ENCODE assay signal across 11 cellular contexts in genomic region chr7:128860158-128861073, GRCh38. TPM values are rescaled to one million over a fixed set of nuclear protein-coding genes. Genes with fewer than 3 reads are reported as not detected.
DNase-seq lines count a peak whose midpoint lies in the region; FAIRE-seq and TF ChIP-seq lines count a peak whose summit lies in the region.
"Had no signal": no experiment of that assay in that cellular context is flagged by ENCODE, and none has a peak within 500 bp of the region (broad histone marks: within the 10 kb centered on the region; RNA-seq: fewer than 3 reads in every experiment).

No MANE protein-coding gene starts in this region.

- no peaks in the 10 kb centered on the region for H3K9me3 ChIP-seq in Loucy (ENCODE audit: insufficient read depth, low read depth, low read length)

- H3K36me3 ChIP-seq in Loucy (ENCODE audit: insufficient read depth, low read length): no peaks in the 10 kb centered on the region

- peaks cover 23% of the 10 kb centered on the region for H3K79me2 ChIP-seq in Loucy (ENCODE audit: insufficient read depth, low read length)

- no peaks in the 10 kb centered on the region for H4K20me1 ChIP-seq in Loucy (ENCODE audit: insufficient read depth, low read length, poor library complexity, severe bottlenecking)

- peak overlapping the region; percentile 5 for H3K4me3 Mint-ChIP-seq in neural crest cell
- H3K4me3 Mint-ChIP-seq: T-cell had no signal

- TF ChIP-seq CTCF in Loucy (conservative IDR thresholded peaks at IDR 0.05; ENCODE audit: low read length): peak; percentile 51
- no peak for TF ChIP-seq CTCF in coronary artery (IDR thresholded peaks at IDR 0.05)
- no peak for TF ChIP-seq CTCF in neural crest cell (conservative IDR thresholded peaks at IDR 0.05)

- peak overlapping the region; percentile 28 for H3K9ac ChIP-seq in Loucy (ENCODE audit: low read depth, low read length, poor library complexity, severe bottlenecking)

- no peak overlapping the region for H3K27ac Mint-ChIP-seq in neural crest cell (ENCODE audit: unreplicated experiment)
- H3K27ac Mint-ChIP-seq: T-cell had no signal

- no peak overlapping the region for H2AFZ ChIP-seq in Loucy (ENCODE audit: low read length)

- no peaks in the 10 kb centered on the region for H3K9me3 Mint-ChIP-seq in neural crest cell
- H3K9me3 Mint-ChIP-seq: T-cell had no signal

- no peaks in the 10 kb centered on the region for H3K9me2 ChIP-seq in Loucy (replicated peaks; ENCODE audit: low read depth, low read length)

- no peaks in the 10 kb centered on the region for H3F3A ChIP-seq in Loucy (ENCODE audit: low read depth)

- peaks cover 19% of the 10 kb centered on the region for H3K4me1 Mint-ChIP-seq in neural crest cell

- TF ChIP-seq POLR2A in GM12892 (IDR thresholded peaks at IDR 0.05; ENCODE audit: low read depth, low read length): no peak

- peaks cover 2% of the 10 kb centered on the region for H3K36me3 Mint-ChIP-seq in neural crest cell (ENCODE audit: low read depth)

- peak; percentile 62 for DNase-seq in EH (ENCODE audit: low read depth)
- no peak for DNase-seq in coronary artery (ENCODE audit: low spot score)
- no peak for DNase-seq in neural crest cell (ENCODE audit: low read depth, low spot score)
- DNase-seq in mucosa of gallbladder (ENCODE audit: low spot score): no peak
- no peak for DNase-seq in T-helper 1 cell
- DNase-seq in anterior cingulate cortex (lab: John Stamatoyannopoulos, UW): no peak
- no peak for DNase-seq in GM12892 (ENCODE audit: insufficient read length)
- DNase-seq: T-cell had no signal

- no peaks in the 10 kb centered on the region for H3K27me3 ChIP-seq in Loucy (ENCODE audit: insufficient read depth, low read length, poor library complexity, severe bottlenecking)

- H3K4me2 ChIP-seq in Loucy (ENCODE audit: low read depth, low read length, poor library complexity, severe bottlenecking): no peak overlapping the region

- FAIRE-seq in GM12892 (lab: Jason Lieb, UNC): no peak

- peak overlapping the region; percentile 77 to 86 for H3K27ac ChIP-seq in coronary artery

- H3K4me3 ChIP-seq in Loucy (ENCODE audit: low read length, poor library complexity, severe bottlenecking): no peak overlapping the region
- H3K4me3 ChIP-seq in coronary artery: no peak overlapping the region

- H3K4me1 ChIP-seq in Loucy (ENCODE audit: insufficient read depth, low read length, poor library complexity, severe bottlenecking): peaks cover 10% of the 10 kb centered on the region

- no peaks in the 10 kb centered on the region for H3K27me3 Mint-ChIP-seq in neural crest cell (ENCODE audit: low read depth)
- H3K27me3 Mint-ChIP-seq: T-cell had no signal

RNA-seq across cellular contexts. Expression of gene ATP6V1F, which starts 2.2 kb away (rescaled TPM):
- total RNA-seq in neural crest cell (144 and 149 TPM in 2 replicates), mucosa of gallbladder (118 TPM)
- polyA plus RNA-seq in GM12892 (2012; ENCODE audit: missing spikeins): 260 TPM

RNA-seq across cellular contexts. Expression of gene FLNC, which starts 30.2 kb away (rescaled TPM):
- total RNA-seq in neural crest cell (5.3 and 5.6 TPM in 2 replicates), mucosa of gallbladder (236 TPM)
- 0.08 TPM for polyA plus RNA-seq in GM12892 (2012; ENCODE audit: missing spikeins)

RNA-seq across cellular contexts. Expression of gene KCP, which starts 50.1 kb away (rescaled TPM):
- 2.7 and 2.9 TPM in 2 replicates for total RNA-seq in neural crest cell
- total RNA-seq in mucosa of gallbladder: 5.2 TPM
- polyA plus RNA-seq in GM12892 (2012; ENCODE audit: missing spikeins): 3.1 TPM
- total RNA-seq: dermis microvascular lymphatic vessel endothelial cell, pulmonary artery endothelial cell had no signal

Comparison
In these comparisons a context has a peak if more than half of its experiments do, and no peak if none do; other contexts are left out.
1. RNA of gene FLNC, which starts 30.2 kb away (total RNA-seq): 236 TPM in mucosa of gallbladder (single experiment); 5.3 to 5.6 TPM in neural crest cell; every median in the first group is over 10 times any median in the second.